In the genomic region with DNA sequence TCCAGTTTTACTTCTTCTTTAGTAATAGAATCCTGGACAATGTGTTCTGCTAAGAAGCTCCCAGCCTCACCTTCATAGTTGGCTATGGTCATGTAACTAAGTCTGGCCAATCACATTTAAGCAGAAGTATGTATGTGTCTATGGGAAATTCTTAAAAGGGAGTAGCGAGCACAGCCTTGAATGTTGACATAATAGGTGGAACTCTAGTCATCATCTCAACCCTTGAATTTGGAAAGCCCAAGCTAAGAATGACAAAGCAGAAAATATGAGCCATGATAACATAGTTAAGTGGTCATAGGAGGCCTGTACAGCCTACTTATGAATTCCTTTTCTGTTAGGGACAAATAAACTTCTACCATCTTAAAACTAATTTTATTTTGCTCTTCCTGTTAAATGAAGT, we compare ENCODE assay signal across 20 cellular contexts.
"Had no signal": no experiment of that assay in that cellular context is flagged by ENCODE, and none has a peak within 500 bp of the region (broad histone marks: within the 10 kb centered on the region; RNA-seq: fewer than 3 reads in every experiment).

No MANE protein-coding gene starts in this region.

- ATAC-seq: activated CD8-positive, alpha-beta T cell treated with anti-CD3 and anti-CD28 coated beads for 36 hours; activated T-helper 17 cell treated with anti-CD3 and anti-CD28 coated beads, Interleukin-2, amount 50 U/mL, for 72 hours; body of pancreas; mucosa of descending colon; psoas muscle; right cardiac atrium; stimulated activated naive CD8-positive, alpha-beta T cell treated with anti-CD3 and anti-CD28 coated beads, Interleukin-15, amount 100 ng/mL, for 72 hours had no signal

- H3K4me3 ChIP-seq: body of pancreas, dorsolateral prefrontal cortex, mucosa of descending colon, psoas muscle had no signal

- H3K9me3 ChIP-seq: body of pancreas, mucosa of descending colon, psoas muscle had no signal

- H3K4me1 ChIP-seq: body of pancreas, psoas muscle had no signal

- H3K27me3 ChIP-seq: body of pancreas, dorsolateral prefrontal cortex had no signal

- DNase-seq: activated CD4-positive, alpha-beta T cell treated with anti-CD3 and anti-CD28 coated beads for 48 hours; activated CD4-positive, CD25-positive, alpha-beta regulatory T cell; activated CD8-positive, alpha-beta T cell treated with anti-CD3 and anti-CD28 coated beads for 36 hours; activated naive CD4-positive, alpha-beta T cell; activated naive CD8-positive, alpha-beta T cell treated with anti-CD3 and anti-CD28 coated beads for 36 hours; activated T-cell treated with anti-CD3 and anti-CD28 coated beads, Interleukin-2, amount 50 U/mL, for 1 hour; body of pancreas; central memory CD4-positive, alpha-beta T cell; dorsolateral prefrontal cortex; immature natural killer cell; mucosa of descending colon; naive B cell; psoas muscle; right cardiac atrium; small intestine; stimulated activated CD4-positive, alpha-beta T cell treated with anti-CD3 and anti-CD28 coated beads, Interleukin-4, amount 100 ng/mL, for 1 hour; stimulated activated naive CD8-positive, alpha-beta T cell treated with anti-CD3 and anti-CD28 coated beads, Interleukin-15, amount 100 ng/mL, for 72 hours; T1000; trophoblast cell had no signal

- H3K27ac ChIP-seq: body of pancreas, dorsolateral prefrontal cortex, psoas muscle had no signal
